In the genomic region with DNA sequence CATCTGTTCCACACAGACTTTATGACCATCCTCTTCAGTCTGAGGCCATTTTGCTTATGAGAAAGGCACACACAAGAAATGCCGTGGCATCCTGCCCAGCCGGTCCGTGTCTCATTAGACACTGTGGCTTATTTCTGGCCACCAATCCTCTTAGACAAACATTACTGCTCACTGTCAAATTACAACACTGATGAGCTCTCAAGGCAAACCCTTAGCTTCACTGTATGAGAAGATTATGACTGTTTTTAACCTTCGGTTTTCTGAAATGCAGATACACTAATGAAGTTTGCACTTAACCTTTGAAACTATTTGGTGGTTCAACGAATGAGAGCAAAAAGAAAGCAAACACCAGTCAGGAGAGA, we compare ENCODE assay signal across 8 cellular contexts. TPM values are rescaled to one million over a fixed set of nuclear protein-coding genes. Genes with fewer than 3 reads are reported as not detected.
DNase-seq lines count a peak whose midpoint lies in the region; ATAC-seq and TF ChIP-seq lines count a peak whose summit lies in the region.

No MANE protein-coding gene starts in this region.

- no peak overlapping the region for H3K4me3 ChIP-seq in brain microvascular endothelial cell (ENCODE audit: low read depth, low read length)
- peak overlapping the region in 1 of 2 donors; percentile 27 for H3K4me3 ChIP-seq in left lung
- H3K4me3 ChIP-seq in upper lobe of left lung, result peak overlapping the region in 1 of 4 donors; percentile 32

- no peaks in the 10 kb centered on the region for H3K4me1 Mint-ChIP-seq in activated naive CD8-positive, alpha-beta T cell treated with anti-CD3 and anti-CD28 coated beads, Interleukin-2, amount 50 U/mL, for 24 hours

- ATAC-seq in left lung (peak; percentile 66), upper lobe of left lung (ENCODE audit: low FRiP score in 2 of 2) (peak in 1 of 2 donors; percentile 76)
- no peak for ATAC-seq in activated naive CD8-positive, alpha-beta T cell treated with anti-CD3 and anti-CD28 coated beads, Interleukin-2, amount 50 U/mL, for 24 hours

- H3K36me3 Mint-ChIP-seq in activated naive CD8-positive, alpha-beta T cell treated with anti-CD3 and anti-CD28 coated beads, Interleukin-2, amount 50 U/mL, for 24 hours (ENCODE audit: low read depth), result no peaks in the 10 kb centered on the region

- intact Hi-C loops in left lung (cut with DNase I), result loop anchor here in 1 of 2 donors (10.0 kb wide), 1 partner anchor 48 kb away; the partner anchor contains the start of gene DST

- TF ChIP-seq CTCF in brain microvascular endothelial cell (IDR thresholded peaks at IDR 0.05; ENCODE audit: low read depth, low read length, missing control alignments) (no peak), left lung (IDR thresholded peaks at IDR 0.05) (no peak), upper lobe of left lung (IDR thresholded peaks at IDR 0.05) (no peak)

- no peak for TF ChIP-seq EP300 in upper lobe of left lung (IDR thresholded peaks at IDR 0.05)

- H3K9me3 ChIP-seq in left lung (no peaks in the 10 kb centered on the region), upper lobe of left lung (no peaks in the 10 kb centered on the region)

- H3K27me3 Mint-ChIP-seq in activated naive CD8-positive, alpha-beta T cell treated with anti-CD3 and anti-CD28 coated beads, Interleukin-2, amount 50 U/mL, for 24 hours, result peaks cover 4% of the 10 kb centered on the region

- 47 to 52% methylated on average over 5 of the region's 5 CpGs for WGBS in upper lobe of left lung, 2 donors

- no peaks in the 10 kb centered on the region for H3K27me3 ChIP-seq in brain microvascular endothelial cell (replicated peaks)
- no peaks in the 10 kb centered on the region for H3K27me3 ChIP-seq in left lung
- no peaks in the 10 kb centered on the region for H3K27me3 ChIP-seq in upper lobe of left lung

- H3K36me3 ChIP-seq in brain microvascular endothelial cell (replicated peaks), result no peaks in the 10 kb centered on the region
- no peaks in the 10 kb centered on the region for H3K36me3 ChIP-seq in left lung
- no peaks in the 10 kb centered on the region for H3K36me3 ChIP-seq in upper lobe of left lung

- H3K9me3 Mint-ChIP-seq in activated naive CD8-positive, alpha-beta T cell treated with anti-CD3 and anti-CD28 coated beads, Interleukin-2, amount 50 U/mL, for 24 hours, result no peaks in the 10 kb centered on the region

- no peak overlapping the region for H3K27ac Mint-ChIP-seq in activated naive CD8-positive, alpha-beta T cell treated with anti-CD3 and anti-CD28 coated beads, Interleukin-2, amount 50 U/mL, for 24 hours

- peak; percentile 82 for DNase-seq in HT1080 (ENCODE audit: low read depth)
- DNase-seq in brain microvascular endothelial cell, result peak; percentile 79
- peak in 1 of 2 donors; percentile 60 for DNase-seq in left lung
- DNase-seq in upper lobe of left lung, result peak in 1 of 2 donors; percentile 48
- DNase-seq in SKM-1 treated with dmso at 0.1 percent for 144 hours (lab: John Stamatoyannopoulos, UW; ENCODE audit: unreplicated experiment), result no peak
- no peak for DNase-seq in epidermal melanocyte (ENCODE audit: insufficient read length, low spot score)
- no peak for DNase-seq in activated effector memory CD4-positive, alpha-beta T cell treated with Interleukin-2 at 50 U/mL for 16 hours
- DNase-seq in activated naive CD8-positive, alpha-beta T cell treated with anti-CD3 and anti-CD28 coated beads, Interleukin-2, amount 50 U/mL, for 24 hours, result no peak

- H3K4me1 ChIP-seq in left lung, result no peaks in the 10 kb centered on the region
- peaks cover 0 to 9% (median 5%) of the 10 kb centered on the region in 4 donors for H3K4me1 ChIP-seq in upper lobe of left lung

- no peak for TF ChIP-seq POLR2A in upper lobe of left lung (IDR thresholded peaks at IDR 0.05)

- H3K4me3 Mint-ChIP-seq in activated naive CD8-positive, alpha-beta T cell treated with anti-CD3 and anti-CD28 coated beads, Interleukin-2, amount 50 U/mL, for 24 hours, result no peak overlapping the region

- H3K27ac ChIP-seq in brain microvascular endothelial cell, result peak overlapping the region; percentile 81
- H3K27ac ChIP-seq in left lung, result peak overlapping the region; percentile 64 to 87
- peak overlapping the region; percentile 57 to 76 (median 67) for H3K27ac ChIP-seq in upper lobe of left lung

- in situ Hi-C loops in brain microvascular endothelial cell (cut with HindIII; ENCODE audit: low pct_ligation_motif_present, low sequenced_read_pairs), result no loop called here

RNA-seq across cellular contexts. Expression of gene DST, which starts 50.5 kb away (rescaled TPM):
- 98.5 and 114 TPM in 2 replicates for total RNA-seq in HT1080 (2014; rRNA removed; shearing (Covaris generic))
- polyA plus RNA-seq in HT1080 (2015; cell fraction: cytosol; rRNA removed), result 22.7 and 25.3 TPM in 2 replicates
- polyA plus RNA-seq in HT1080 (2015; cell fraction: nucleus; rRNA removed), result 432 and 470 TPM in 2 replicates
- total RNA-seq in left lung (100 to 1,000 TPM; 290 to 337 TPM), upper lobe of left lung (100 to 1,000 TPM; 241 to 477 (median 341) TPM)

Comparison
In these comparisons a context has a peak if more than half of its experiments do, and no peak if none do; other contexts are left out.
1. DNase-seq: peak in HT1080 (single experiment) and brain microvascular endothelial cell (single experiment); none in SKM-1 treated with dmso at 0.1 percent for 144 hours (single experiment), epidermal melanocyte (single experiment), activated effector memory CD4-positive, alpha-beta T cell treated with Interleukin-2 at 50 U/mL for 16 hours (single experiment) and activated naive CD8-positive, alpha-beta T cell treated with anti-CD3 and anti-CD28 coated beads, Interleukin-2, amount 50 U/mL, for 24 hours (single experiment).
2. Peak in every context shown above with its lines, with median percentiles within 50 percentile points of each other: H3K27ac ChIP-seq.